ENCODE assay signal across 15 cellular contexts in genomic region chr16:12729448-12729847, GRCh38.
DNase-seq lines count a peak whose midpoint lies in the region; ATAC-seq and TF ChIP-seq lines count a peak whose summit lies in the region.
"Had no signal": no experiment of that assay in that cellular context is flagged by ENCODE, and none has a peak within 500 bp of the region (broad histone marks: within the 10 kb centered on the region; RNA-seq: fewer than 3 reads in every experiment).

No MANE protein-coding gene starts in this region.

- peaks cover 8% of the 10 kb centered on the region for H3K4me1 ChIP-seq in mesodermal cell (ENCODE audit: control insufficient read depth, insufficient read depth, low read length, poor library complexity, severe bottlenecking)
- no peaks in the 10 kb centered on the region for H3K4me1 ChIP-seq in Karpas-422 (ENCODE audit: low read length)

- no peak for TF ChIP-seq CTCF in AG09319 (IDR thresholded peaks at IDR 0.05; ENCODE audit: low read depth, low read length)
- TF ChIP-seq CTCF in HFF-Myc (IDR thresholded peaks at IDR 0.05; ENCODE audit: low read depth, low read length, missing control alignments), result no peak

- H3K4me3 ChIP-seq in HFF-Myc (replicated peaks; ENCODE audit: low read depth, low read length), result no peak overlapping the region
- H3K4me3 ChIP-seq in mesodermal cell (ENCODE audit: extremely low read depth, insufficient read depth, low read length, poor library complexity, severe bottlenecking), result no peak overlapping the region
- H3K4me3 ChIP-seq in Karpas-422 (ENCODE audit: low read length), result no peak overlapping the region

- no peak overlapping the region for H2AFZ ChIP-seq in Karpas-422 (ENCODE audit: low read length)

- H3K4me2 ChIP-seq in Karpas-422 (ENCODE audit: low read depth, low read length, poor library complexity, severe bottlenecking), result no peak overlapping the region

- no peaks in the 10 kb centered on the region for H3K27me3 ChIP-seq in Karpas-422 (ENCODE audit: low read length)

- no peaks in the 10 kb centered on the region for H3K79me2 ChIP-seq in Karpas-422 (ENCODE audit: low read length)

- H3K27ac ChIP-seq in mesodermal cell (ENCODE audit: low read depth, low read length, severe bottlenecking) (peak overlapping the region; percentile 25), Karpas-422 (ENCODE audit: low read length) (no peak overlapping the region)

- WGBS in mesodermal cell (ENCODE audit: insufficient coverage in 2 of 2), 2 experiments, result 87 to 100% methylated on average over 3 of the region's 4 CpGs

- H4K20me1 ChIP-seq in Karpas-422 (ENCODE audit: insufficient read depth, low read depth, low read length), result no peaks in the 10 kb centered on the region

- ATAC-seq in HG03442 (IDR thresholded peaks at IDR 0.05; ENCODE audit: unreplicated experiment) (no peak), GM19463 (IDR thresholded peaks at IDR 0.05; ENCODE audit: unreplicated experiment) (no peak)
- ATAC-seq: CD8-positive, alpha-beta T cell; Panc1 had no signal

- DNase-seq in AG09319 (ENCODE audit: extremely low read depth, low read depth) (peak; percentile 24), HFF-Myc (ENCODE audit: extremely low read depth, low read depth) (peak; percentile 21), brain pericyte (ENCODE audit: low read depth, low spot score) (peak; percentile 36), Karpas-422 (no peak)
- no peak for DNase-seq in activated effector memory CD4-positive, alpha-beta T cell treated with anti-CD3 and anti-CD28 coated beads, Interleukin-2, amount 50 U/mL, for 16 hours
- DNase-seq: activated CD8-positive, alpha-beta memory T cell treated with anti-CD3 and anti-CD28 coated beads for 24 hours; CD8-positive, alpha-beta T cell; NCI-H345; occipital lobe; stimulated activated CD4-positive, alpha-beta T cell treated with anti-CD3 and anti-CD28 coated beads, Interleukin-1b, Interleukin-23, amount 100 ng/mL, for 48 hours; stimulated activated naive CD4-positive, alpha-beta T cell had no signal

- H3K9ac ChIP-seq in Karpas-422 (ENCODE audit: low read length), result no peak overlapping the region

- H3K9me2 ChIP-seq in Karpas-422 (replicated peaks; ENCODE audit: insufficient read depth, low read length), result no peaks in the 10 kb centered on the region

- H3K9me3 ChIP-seq in mesodermal cell (ENCODE audit: control insufficient read depth, low read length), result no peaks in the 10 kb centered on the region
- no peaks in the 10 kb centered on the region; the same call in 1 of the 2 replicates for H3K9me3 ChIP-seq in Karpas-422 (ENCODE audit: low read length)

- no peaks in the 10 kb centered on the region for H3K36me3 ChIP-seq in mesodermal cell (ENCODE audit: control insufficient read depth, insufficient read depth, low read length)
- H3K36me3 ChIP-seq in Karpas-422 (ENCODE audit: insufficient read depth, low read length), result no peaks in the 10 kb centered on the region

Comparison
In these comparisons a context has a peak if more than half of its experiments do, and no peak if none do; other contexts are left out.
1. DNase-seq: peak in AG09319 (single experiment), HFF-Myc (single experiment) and brain pericyte (single experiment); none in activated effector memory CD4-positive, alpha-beta T cell treated with anti-CD3 and anti-CD28 coated beads, Interleukin-2, amount 50 U/mL, for 16 hours (single experiment) and Karpas-422 (single experiment).